ENCODE assay signal across 1 cellular context in genomic region chr12:54415223-54415929, GRCh38.
TF ChIP-seq lines count a peak whose summit lies in the region.

No MANE protein-coding gene starts in this region.

TF ChIP-seq in SK-N-SH, 30 proteins besides CTCF, POLR2A, EP300 and RAD21:
- TF ChIP-seq IRF3 (IDR thresholded peaks at IDR 0.05; ENCODE audit: low read depth, low read length) (no peak), ELF1 (IDR thresholded peaks at IDR 0.05) (no peak), TEAD4 (IDR thresholded peaks at IDR 0.05; ENCODE audit: borderline replicate concordance, insufficient read depth) (no peak), MEF2A (IDR thresholded peaks at IDR 0.05; ENCODE audit: borderline replicate concordance, low read depth) (no peak), NFIC (IDR thresholded peaks at IDR 0.05; ENCODE audit: borderline replicate concordance) (no peak), EZH2phosphoT487 (IDR thresholded peaks at IDR 0.05; ENCODE audit: borderline replicate concordance, low read depth) (no peak), USF1 (IDR thresholded peaks at IDR 0.05; ENCODE audit: borderline replicate concordance, low read depth) (no peak)
